35 cellular contexts compared by ENCODE assay signal in genomic region chr19:42169486-42169885, GRCh38.
"Had no signal": no experiment of that assay in that cellular context is flagged by ENCODE, and none has a peak within 500 bp of the region (broad histone marks: within the 10 kb centered on the region; RNA-seq: fewer than 3 reads in every experiment).

No MANE protein-coding gene starts in this region.

- H3K27me3 Mint-ChIP-seq: central memory CD8-positive, alpha-beta T cell had no signal

- H3K27ac ChIP-seq: brain microvascular endothelial cell, Peyer's patch, SJSA1, WERI-Rb-1 had no signal

- H3K4me3 Mint-ChIP-seq: activated CD4-positive, alpha-beta memory T cell treated with anti-CD3 and anti-CD28 coated beads, Interleukin-2, amount 10 ng/mL, durations not matched to agents 7 days and 5 days; activated CD8-positive, alpha-beta memory T cell treated with anti-CD3 and anti-CD28 coated beads, Interleukin-2, amount 10 ng/mL, durations not matched to agents 7 days and 5 days; activated naive CD4-positive, alpha-beta T cell treated with anti-CD3 and anti-CD28 coated beads, Interleukin-2, amount 10 ng/mL, durations not matched to agents 7 days and 5 days; activated naive CD8-positive, alpha-beta T cell; activated naive CD8-positive, alpha-beta T cell treated with anti-CD3 and anti-CD28 coated beads, Interleukin-2, amount 50 U/mL, for 24 hours; central memory CD8-positive, alpha-beta T cell; T-helper 1 cell treated with Interleukin-12 subunit alpha and Interleukin-12 subunit beta and Interleukin-4 antibody, amounts not matched to agents 30 μg/mL and 1 μg/mL, for 36 hours had no signal

- H3K27me3 ChIP-seq: Peyer's patch had no signal

- H3K27ac Mint-ChIP-seq: activated CD4-positive, alpha-beta memory T cell treated with anti-CD3 and anti-CD28 coated beads, Interleukin-2, amount 10 ng/mL, durations not matched to agents 7 days and 5 days; activated CD8-positive, alpha-beta memory T cell treated with anti-CD3 and anti-CD28 coated beads, Interleukin-2, amount 10 ng/mL, durations not matched to agents 7 days and 5 days; activated naive CD4-positive, alpha-beta T cell treated with anti-CD3 and anti-CD28 coated beads, Interleukin-2, amount 10 ng/mL, durations not matched to agents 7 days and 5 days; activated naive CD8-positive, alpha-beta T cell; activated naive CD8-positive, alpha-beta T cell treated with anti-CD3 and anti-CD28 coated beads, Interleukin-2, amount 50 U/mL, for 24 hours; T-helper 1 cell treated with Interleukin-12 subunit alpha and Interleukin-12 subunit beta and Interleukin-4 antibody, amounts not matched to agents 30 μg/mL and 1 μg/mL, for 36 hours had no signal

- H3K9ac ChIP-seq: SK-N-SH had no signal

- H3K4me3 ChIP-seq: K562, Peyer's patch, SJSA1 had no signal

- ATAC-seq: activated CD8-positive, alpha-beta memory T cell treated with anti-CD3 and anti-CD28 coated beads, Interleukin-2, amount 10 ng/mL, durations not matched to agents 7 days and 5 days; activated naive CD8-positive, alpha-beta T cell treated with anti-CD3 and anti-CD28 coated beads, Interleukin-2, amount 50 U/mL, for 24 hours; K562; PC-3 had no signal

- H3K36me3 ChIP-seq: brain microvascular endothelial cell, Peyer's patch, SJSA1, WERI-Rb-1 had no signal

- DNase-seq: activated CD4-positive, alpha-beta memory T cell treated with anti-CD3 and anti-CD28 coated beads, Interleukin-2, amount 10 ng/mL, durations not matched to agents 7 days and 5 days; activated CD4-positive, alpha-beta T cell treated with anti-CD3 and anti-CD28 coated beads for 1 hour; activated CD4-positive, alpha-beta T cell treated with anti-CD3 and anti-CD28 coated beads for 48 hours; activated CD4-positive, CD25-positive, alpha-beta regulatory T cell; activated CD8-positive, alpha-beta memory T cell treated with anti-CD3 and anti-CD28 coated beads for 24 hours; activated CD8-positive, alpha-beta memory T cell treated with anti-CD3 and anti-CD28 coated beads, Interleukin-2, amount 10 ng/mL, durations not matched to agents 7 days and 5 days; activated CD8-positive, alpha-beta memory T cell treated with anti-CD3 and anti-CD28 coated beads, Interleukin-2, amount 50 U/mL, for 48 hours; activated effector memory CD4-positive, alpha-beta T cell treated with Interleukin-2 at 50 U/mL for 16 hours; activated naive CD4-positive, alpha-beta T cell treated with anti-CD3 and anti-CD28 coated beads, Interleukin-2, amount 10 ng/mL, durations not matched to agents 7 days and 5 days; activated naive CD8-positive, alpha-beta T cell treated with anti-CD3 and anti-CD28 coated beads, Interleukin-2, amount 50 U/mL, for 24 hours; activated T-cell treated with anti-CD3 and anti-CD28 coated beads, Interleukin-2, amount 50 U/mL, for 48 hours; anterior cingulate cortex; brain microvascular endothelial cell; Karpas-422; NCI-H1105; NCI-H1417 treated with DMSO at 0.1 percent for 48 hours; NCI-H1694; NCI-H1930; NCI-H2081 treated with DMSO at 0.1 percent for 48 hours; NCI-H510A; NCI-H526; NCI-H748 treated with DMSO at 0.1 percent for 48 hours; NK-92 treated with Interleukin-12 subunit alpha and Interleukin-12 subunit beta, amount 100 ng/mL, for 24 hours; PC-3; Peyer's patch; RPMI8226; SHP77 treated with DMSO at 0.1 percent for 48 hours; SK-N-SH; T-helper 9 cell; WERI-Rb-1 had no signal

- H3K4me1 Mint-ChIP-seq: activated naive CD4-positive, alpha-beta T cell treated with anti-CD3 and anti-CD28 coated beads, Interleukin-2, amount 10 ng/mL, durations not matched to agents 7 days and 5 days; activated naive CD8-positive, alpha-beta T cell treated with anti-CD3 and anti-CD28 coated beads, Interleukin-2, amount 50 U/mL, for 24 hours; central memory CD8-positive, alpha-beta T cell had no signal

- H3K9me2 ChIP-seq: SK-N-SH had no signal

- H3K4me2 ChIP-seq: SK-N-SH had no signal

- H3K36me3 Mint-ChIP-seq: activated CD8-positive, alpha-beta memory T cell treated with anti-CD3 and anti-CD28 coated beads, Interleukin-2, amount 10 ng/mL, durations not matched to agents 7 days and 5 days; activated naive CD4-positive, alpha-beta T cell treated with anti-CD3 and anti-CD28 coated beads, Interleukin-2, amount 10 ng/mL, durations not matched to agents 7 days and 5 days; activated naive CD8-positive, alpha-beta T cell had no signal

- H3K9me3 ChIP-seq: Peyer's patch, SJSA1, SK-N-SH had no signal

- H3K9me3 Mint-ChIP-seq: activated CD4-positive, alpha-beta memory T cell treated with anti-CD3 and anti-CD28 coated beads, Interleukin-2, amount 10 ng/mL, durations not matched to agents 7 days and 5 days; activated naive CD4-positive, alpha-beta T cell treated with anti-CD3 and anti-CD28 coated beads, Interleukin-2, amount 10 ng/mL, durations not matched to agents 7 days and 5 days; activated naive CD8-positive, alpha-beta T cell treated with anti-CD3 and anti-CD28 coated beads, Interleukin-2, amount 50 U/mL, for 24 hours; central memory CD8-positive, alpha-beta T cell; T-helper 1 cell treated with Interleukin-12 subunit alpha and Interleukin-12 subunit beta and Interleukin-4 antibody, amounts not matched to agents 30 μg/mL and 1 μg/mL, for 36 hours had no signal
